7 cellular contexts compared by ENCODE assay signal in genomic region chr3:103698646-103699045, GRCh38.
"Had no signal": no experiment of that assay in that cellular context is flagged by ENCODE, and none has a peak within 500 bp of the region (broad histone marks: within the 10 kb centered on the region; RNA-seq: fewer than 3 reads in every experiment).

No MANE protein-coding gene starts in this region.

- H3K4me3 ChIP-seq: K562 had no signal

- ATAC-seq: K562 had no signal

- DNase-seq: GOT3, H9, HCEC 1CT, KG1 had no signal

- FAIRE-seq: H54, HTR-8/SVneo, K562 had no signal
